In genomic region chr6:28330033-28330432, GRCh38 we compare ENCODE assay signal across 9 cellular contexts.
"Had no signal": no experiment of that assay in that cellular context is flagged by ENCODE, and none has a peak within 500 bp of the region (broad histone marks: within the 10 kb centered on the region; RNA-seq: fewer than 3 reads in every experiment).

No MANE protein-coding gene starts in this region.

- H3K9ac ChIP-seq: GM23248 had no signal

- ATAC-seq: HCT116, K562 had no signal

- H3K4me3 ChIP-seq: GM23248, HAP-1, K562 had no signal

- H3K27ac ChIP-seq: GM23248, HL-60 had no signal

- DNase-seq: GM23248, GOT3, H7, HFFc6, IMR-90 had no signal

- H3K36me3 ChIP-seq: HAP-1 had no signal

- H2AFZ ChIP-seq: GM23248 had no signal
